In the genomic region with DNA sequence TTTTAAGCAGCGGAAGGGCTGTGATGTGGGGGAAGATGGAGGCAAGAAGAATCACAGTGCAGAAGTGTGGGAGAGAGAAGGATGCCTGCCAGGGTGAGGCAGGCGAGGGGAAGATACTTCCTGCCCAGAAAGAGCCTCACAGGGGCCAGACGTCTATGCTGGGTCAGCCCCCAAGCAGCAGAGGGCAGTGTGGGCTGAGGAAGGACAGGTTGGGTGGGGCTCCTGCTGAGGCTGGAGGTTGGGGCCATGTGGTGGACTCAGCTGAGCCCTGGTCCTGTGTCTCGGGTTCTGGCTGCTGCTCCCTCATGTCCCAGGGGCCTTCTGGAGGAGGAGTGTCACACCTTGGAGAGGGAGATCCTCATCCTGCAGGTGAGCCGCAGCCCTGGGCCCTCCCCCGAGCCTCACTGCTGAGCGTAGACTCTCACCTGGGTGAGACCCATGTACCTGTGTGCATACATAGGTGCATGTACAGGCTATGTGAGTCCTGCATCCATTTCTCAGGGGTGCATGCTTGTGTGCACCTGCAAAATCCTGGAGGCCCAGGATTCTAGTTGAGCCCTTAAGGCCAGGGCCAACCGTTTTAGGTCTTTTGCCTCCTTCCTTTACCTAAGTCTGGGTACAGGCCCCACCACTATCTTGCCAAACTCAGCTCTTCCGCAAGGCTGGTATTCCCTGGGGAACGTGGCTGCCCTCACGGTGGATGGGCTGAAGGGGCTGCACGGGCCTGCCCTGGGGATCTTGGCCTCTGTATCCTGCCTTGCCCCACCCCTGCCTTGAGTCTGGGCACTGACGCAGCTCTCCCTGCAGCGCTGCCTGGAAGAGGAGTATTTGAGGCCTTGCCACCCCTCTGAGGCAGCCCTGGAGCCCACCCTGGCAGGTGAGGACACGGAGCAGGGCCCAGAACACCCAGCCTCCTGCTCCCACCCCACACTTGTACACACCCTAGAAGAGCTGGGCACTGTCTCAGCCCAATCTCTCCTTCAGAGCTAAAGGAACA, we compare ENCODE assay signal across 10 cellular contexts. TPM values are rescaled to one million over a fixed set of nuclear protein-coding genes. Genes with fewer than 3 reads are reported as not detected.
A peak's percentile ranks its signal among the peaks of the same experiment; 100 is the strongest.
DNase-seq lines count a peak whose midpoint lies in the region; ATAC-seq and TF ChIP-seq lines count a peak whose summit lies in the region.
"Had no signal": no experiment of that assay in that cellular context is flagged by ENCODE, and none has a peak within 500 bp of the region (broad histone marks: within the 10 kb centered on the region; RNA-seq: fewer than 3 reads in every experiment).

No MANE protein-coding gene starts in this region.

- DNase-seq in NCI-H748 (lab: John Stamatoyannopoulos, UW; ENCODE audit: unreplicated experiment) (peak; percentile 44), NCI-H748 treated with DMSO at 0.1 percent for 48 hours (lab: John Stamatoyannopoulos, UW) (no peak), osteocyte (ENCODE audit: extremely low spot score, unreplicated experiment) (no peak), omental fat pad (ENCODE audit: low spot score) (no peak)
- DNase-seq in central memory CD4-positive, alpha-beta T cell, result no peak

- H3K4me1 ChIP-seq in Loucy (ENCODE audit: insufficient read depth, low read length, poor library complexity, severe bottlenecking), result peaks cover 10% of the 10 kb centered on the region

- H3K9me3 ChIP-seq in Loucy (ENCODE audit: insufficient read depth, low read depth, low read length), result no peaks in the 10 kb centered on the region
- H3K9me3 ChIP-seq: thoracic aorta had no signal

- TF ChIP-seq CTCF in Loucy (conservative IDR thresholded peaks at IDR 0.05; ENCODE audit: low read length) (peak; percentile 63), WI38 (IDR thresholded peaks at IDR 0.05; ENCODE audit: low read depth, low read length) (0 out of 2 replicates have a peak, but pooled peaks have one; percentile 13), osteocyte (IDR thresholded peaks at IDR 0.05) (peak; percentile 32), omental fat pad (IDR thresholded peaks at IDR 0.05) (no peak)

- H3K4me2 ChIP-seq in Loucy (ENCODE audit: low read depth, low read length, poor library complexity, severe bottlenecking), result no peak overlapping the region

- no peaks in the 10 kb centered on the region for H3K9me3 Mint-ChIP-seq in osteocyte (ENCODE audit: unreplicated experiment)
- H3K9me3 Mint-ChIP-seq: natural killer cell treated with Interleukin-12 subunit alpha and Interleukin-12 subunit beta and Interleukin-15 and Interleukin-18, amount 100 ng/mL, for 72 hours had no signal

- no peaks in the 10 kb centered on the region for H4K20me1 ChIP-seq in Loucy (ENCODE audit: insufficient read depth, low read length, poor library complexity, severe bottlenecking)

- H3K27me3 Mint-ChIP-seq in osteocyte (ENCODE audit: unreplicated experiment), result no peaks in the 10 kb centered on the region
- H3K27me3 Mint-ChIP-seq: natural killer cell treated with Interleukin-12 subunit alpha and Interleukin-12 subunit beta and Interleukin-15 and Interleukin-18, amount 100 ng/mL, for 72 hours had no signal

- H3K4me3 Mint-ChIP-seq in osteocyte (ENCODE audit: unreplicated experiment), result no peak overlapping the region
- H3K4me3 Mint-ChIP-seq: natural killer cell treated with Interleukin-12 subunit alpha and Interleukin-12 subunit beta and Interleukin-15 and Interleukin-18, amount 100 ng/mL, for 72 hours had no signal

- no peak overlapping the region for H3K9ac ChIP-seq in Loucy (ENCODE audit: low read depth, low read length, poor library complexity, severe bottlenecking)

- no peaks in the 10 kb centered on the region for H3F3A ChIP-seq in Loucy (ENCODE audit: low read depth)

- no peak overlapping the region for H2AFZ ChIP-seq in Loucy (ENCODE audit: low read length)

- no peak overlapping the region for H3K4me3 ChIP-seq in Loucy (ENCODE audit: low read length, poor library complexity, severe bottlenecking)
- H3K4me3 ChIP-seq in WI38 (ENCODE audit: low read depth, low read length), result no peak overlapping the region
- H3K4me3 ChIP-seq: thoracic aorta had no signal

- H3K4me1 Mint-ChIP-seq in osteocyte (ENCODE audit: unreplicated experiment), result peaks cover 16% of the 10 kb centered on the region

- H3K27ac Mint-ChIP-seq in osteocyte (ENCODE audit: unreplicated experiment), result no peak overlapping the region

- H3K36me3 ChIP-seq in Loucy (ENCODE audit: insufficient read depth, low read length), result no peaks in the 10 kb centered on the region
- H3K36me3 ChIP-seq: thoracic aorta had no signal

- no peak for ATAC-seq in omental fat pad (ENCODE audit: low FRiP score)
- ATAC-seq in GM19467 (IDR thresholded peaks at IDR 0.05; ENCODE audit: unreplicated experiment), result no peak
- ATAC-seq: natural killer cell treated with Interleukin-12 subunit alpha and Interleukin-12 subunit beta and Interleukin-15 and Interleukin-18, amount 100 ng/mL, for 72 hours had no signal

- no peaks in the 10 kb centered on the region for H3K9me2 ChIP-seq in Loucy (replicated peaks; ENCODE audit: low read depth, low read length)

- H3K27me3 ChIP-seq in Loucy (ENCODE audit: insufficient read depth, low read length, poor library complexity, severe bottlenecking), result no peaks in the 10 kb centered on the region

- H3K36me3 Mint-ChIP-seq in osteocyte (ENCODE audit: unreplicated experiment), result peaks cover 4% of the 10 kb centered on the region
- H3K36me3 Mint-ChIP-seq: natural killer cell treated with Interleukin-12 subunit alpha and Interleukin-12 subunit beta and Interleukin-15 and Interleukin-18, amount 100 ng/mL, for 72 hours had no signal

- no peaks in the 10 kb centered on the region for H3K79me2 ChIP-seq in Loucy (ENCODE audit: insufficient read depth, low read length)

RNA-seq across cellular contexts. Expression of a gene that starts 3.7 kb away (rescaled TPM):
- 5.1 and 5.3 TPM in 2 replicates for total RNA-seq in osteocyte
- total RNA-seq in omental fat pad, result 1 to 10 TPM; 2.3 to 3.6 (median 2.8) TPM

RNA-seq across cellular contexts. Expression of a gene that starts 16.1 kb away (rescaled TPM):
- total RNA-seq in osteocyte (62.8 and 65.5 TPM in 2 replicates), omental fat pad (10 to 100 TPM; 20.3 to 67.9 (median 42.6) TPM)

RNA-seq across cellular contexts. Expression of a gene that starts 20.3 kb away (rescaled TPM):
- total RNA-seq in osteocyte (128 and 130 TPM in 2 replicates), omental fat pad (100 to 1,000 TPM; 111 to 223 (median 139) TPM)

RNA-seq across cellular contexts. Expression of a gene that starts 25.3 kb away (rescaled TPM):
- total RNA-seq in osteocyte (21.7 and 22.4 TPM in 2 replicates), omental fat pad (10 to 100 TPM; 18.1 to 67.5 (median 23.1) TPM)

RNA-seq across cellular contexts. Expression of a gene that starts 36.2 kb away (rescaled TPM):
- 49.4 and 51.6 TPM in 2 replicates for total RNA-seq in osteocyte
- total RNA-seq in omental fat pad, result 1 to 10 TPM in 3 of 4 donors, under 1 TPM in 1; 0.31 to 7.4 (median 4.0) TPM

Comparison
In these comparisons a context has a peak if more than half of its experiments do, and no peak if none do; other contexts are left out.
1. CTCF ChIP-seq: peak in Loucy (single experiment), WI38 (single experiment) and osteocyte (single experiment); none in omental fat pad (0 of 3).